23 cellular contexts compared by ENCODE assay signal in genomic region chr14:31439554-31439953, GRCh38. TPM values are rescaled to one million over a fixed set of nuclear protein-coding genes. Genes with fewer than 3 reads are reported as not detected.
"Had no signal": no experiment of that assay in that cellular context is flagged by ENCODE, and none has a peak within 500 bp of the region (broad histone marks: within the 10 kb centered on the region; RNA-seq: fewer than 3 reads in every experiment).

No MANE protein-coding gene starts in this region.

- H3K36me3 ChIP-seq: lower lobe of right lung, suprapubic skin had no signal

- H3K4me1 Mint-ChIP-seq: activated CD4-positive, alpha-beta memory T cell treated with anti-CD3 and anti-CD28 coated beads, Interleukin-2, amount 10 ng/mL, durations not matched to agents 7 days and 5 days; activated naive CD8-positive, alpha-beta T cell treated with anti-CD3 and anti-CD28 coated beads, Interleukin-2, amount 10 ng/mL, durations not matched to agents 7 days and 5 days; central memory CD8-positive, alpha-beta T cell had no signal

- ATAC-seq: activated T-cell treated with anti-CD3 and anti-CD28 coated beads, Interleukin-2, amount 50 U/mL, for 72 hours; effector memory CD8-positive, alpha-beta T cell; lower lobe of right lung; mucosa of descending colon; naive thymus-derived CD8-positive, alpha-beta T cell; sciatic nerve; stimulated activated naive CD8-positive, alpha-beta T cell treated with anti-CD3 and anti-CD28 coated beads, Interleukin-15, Interleukin-2, amounts not matched to agents 100 U/mL and 50 U/mL, for 24 hours had no signal

- H3K4me3 ChIP-seq: lower lobe of right lung, mucosa of descending colon, suprapubic skin had no signal

- H3K9me3 Mint-ChIP-seq: activated CD4-positive, alpha-beta memory T cell treated with anti-CD3 and anti-CD28 coated beads, Interleukin-2, amount 10 ng/mL, durations not matched to agents 7 days and 5 days; activated T-cell treated with anti-CD3 and anti-CD28 coated beads, Interleukin-2, amount 50 U/mL, for 72 hours; central memory CD8-positive, alpha-beta T cell; dendritic cell treated with granulocyte-macrophage colony-stimulating factor and Interleukin-4, amounts not matched to agents 40 ng/mL and 50 ng/mL, for 4 days; effector memory CD8-positive, alpha-beta T cell had no signal

- H3K4me3 Mint-ChIP-seq: activated CD4-positive, alpha-beta memory T cell treated with anti-CD3 and anti-CD28 coated beads, Interleukin-2, amount 10 ng/mL, durations not matched to agents 7 days and 5 days; activated naive CD8-positive, alpha-beta T cell treated with anti-CD3 and anti-CD28 coated beads, Interleukin-2, amount 10 ng/mL, durations not matched to agents 7 days and 5 days; activated T-cell treated with anti-CD3 and anti-CD28 coated beads, Interleukin-2, amount 50 U/mL, for 72 hours; central memory CD8-positive, alpha-beta T cell; dendritic cell treated with granulocyte-macrophage colony-stimulating factor and Interleukin-4, amounts not matched to agents 40 ng/mL and 50 ng/mL, for 4 days; effector memory CD8-positive, alpha-beta T cell; naive thymus-derived CD8-positive, alpha-beta T cell had no signal

- H3K9me3 ChIP-seq: lower lobe of right lung, mucosa of descending colon, suprapubic skin had no signal

- H3K27me3 Mint-ChIP-seq: activated CD4-positive, alpha-beta memory T cell treated with anti-CD3 and anti-CD28 coated beads, Interleukin-2, amount 10 ng/mL, durations not matched to agents 7 days and 5 days; activated naive CD8-positive, alpha-beta T cell treated with anti-CD3 and anti-CD28 coated beads, Interleukin-2, amount 10 ng/mL, durations not matched to agents 7 days and 5 days; central memory CD8-positive, alpha-beta T cell; dendritic cell treated with granulocyte-macrophage colony-stimulating factor and Interleukin-4, amounts not matched to agents 40 ng/mL and 50 ng/mL, for 4 days; effector memory CD8-positive, alpha-beta T cell; naive thymus-derived CD8-positive, alpha-beta T cell had no signal

- H3K27ac Mint-ChIP-seq: activated CD4-positive, alpha-beta memory T cell treated with anti-CD3 and anti-CD28 coated beads, Interleukin-2, amount 10 ng/mL, durations not matched to agents 7 days and 5 days; activated naive CD8-positive, alpha-beta T cell treated with anti-CD3 and anti-CD28 coated beads, Interleukin-2, amount 10 ng/mL, durations not matched to agents 7 days and 5 days; activated T-cell treated with anti-CD3 and anti-CD28 coated beads, Interleukin-2, amount 50 U/mL, for 72 hours; dendritic cell treated with granulocyte-macrophage colony-stimulating factor and Interleukin-4, amounts not matched to agents 40 ng/mL and 50 ng/mL, for 4 days; effector memory CD8-positive, alpha-beta T cell had no signal

- H3K4me1 ChIP-seq: lower lobe of right lung had no signal

- H3K27ac ChIP-seq: lower lobe of right lung, suprapubic skin, VCaP had no signal

- DNase-seq: activated CD4-positive, alpha-beta memory T cell treated with anti-CD3 and anti-CD28 coated beads, Interleukin-2, amount 10 ng/mL, durations not matched to agents 7 days and 5 days; activated CD8-positive, alpha-beta memory T cell treated with anti-CD3 and anti-CD28 coated beads, Interleukin-2, amount 50 U/mL, for 4 hours; activated gamma-delta T cell treated with Interleukin-2 at 50 U/mL for 16 hours; activated naive CD8-positive, alpha-beta T cell treated with anti-CD3 and anti-CD28 coated beads, Interleukin-2, amount 10 ng/mL, durations not matched to agents 7 days and 5 days; activated T-cell treated with anti-CD3 and anti-CD28 coated beads, Interleukin-2, amount 50 U/mL, for 72 hours; aorta; effector memory CD8-positive, alpha-beta T cell; glutamatergic neuron; lower lobe of right lung; mucosa of descending colon; naive thymus-derived CD8-positive, alpha-beta T cell; stimulated activated CD4-positive, alpha-beta T cell treated with anti-CD3 and anti-CD28 coated beads, Interleukin-2, amount 100 ng/mL, for 24 hours; stimulated activated naive CD8-positive, alpha-beta T cell treated with anti-CD3 and anti-CD28 coated beads, Interleukin-15, Interleukin-2, amounts not matched to agents 100 U/mL and 50 U/mL, for 24 hours had no signal

- H3K27me3 ChIP-seq: suprapubic skin had no signal

RNA-seq across cellular contexts. Expression of gene GPR33, which starts 48.3 kb away (rescaled TPM):
- total RNA-seq: activated CD4-positive, alpha-beta memory T cell treated with anti-CD3 and anti-CD28 coated beads, Interleukin-2, amount 10 ng/mL, durations not matched to agents 7 days and 5 days; activated naive CD8-positive, alpha-beta T cell treated with anti-CD3 and anti-CD28 coated beads, Interleukin-2, amount 10 ng/mL, durations not matched to agents 7 days and 5 days; activated T-cell treated with anti-CD3 and anti-CD28 coated beads, Interleukin-2, amount 50 U/mL, for 72 hours; aorta; epithelial cell of proximal tubule; fibroblast of villous mesenchyme; lower lobe of right lung; mucosa of descending colon; naive thymus-derived CD8-positive, alpha-beta T cell; omental fat pad; pulmonary artery endothelial cell; sciatic nerve; suprapubic skin; ureter had no signal
- polyA plus RNA-seq: aorta; naive thymus-derived CD8-positive, alpha-beta T cell had no signal
